In genomic region chr4:57403591-57403990, GRCh38 we compare ENCODE assay signal across 1 cellular context.
TF ChIP-seq lines count a peak whose summit lies in the region.

No MANE protein-coding gene starts in this region.

TF ChIP-seq in IMR-90, 13 proteins besides CTCF, POLR2A, EP300 and RAD21:
- TF ChIP-seq RCOR1 (IDR thresholded peaks at IDR 0.05; ENCODE audit: insufficient replicate concordance, low read length) (no peak), MAZ (IDR thresholded peaks at IDR 0.05; ENCODE audit: borderline replicate concordance, low read depth, low read length) (no peak)
